8 cellular contexts compared by ENCODE assay signal in genomic region chr17:81713556-81714411, GRCh38. TPM values are rescaled to one million over a fixed set of nuclear protein-coding genes. Genes with fewer than 3 reads are reported as not detected.
DNase-seq lines count a peak whose midpoint lies in the region; ATAC-seq and TF ChIP-seq lines count a peak whose summit lies in the region.

No MANE protein-coding gene starts in this region.

- peaks cover 4% of the 10 kb centered on the region for H3K79me2 ChIP-seq in ACC112 (ENCODE audit: control insufficient read depth, insufficient read depth, low read length, unreplicated experiment)

- no peak overlapping the region for H3K27ac Mint-ChIP-seq in activated CD8-positive, alpha-beta T cell treated with anti-CD3 and anti-CD28 coated beads for 36 hours

- H3K4me1 Mint-ChIP-seq in activated CD8-positive, alpha-beta T cell treated with anti-CD3 and anti-CD28 coated beads for 36 hours (ENCODE audit: low read depth), result peaks cover 24% of the 10 kb centered on the region

- TF ChIP-seq CTCF in activated CD8-positive, alpha-beta T cell treated with anti-CD3 and anti-CD28 coated beads for 36 hours (IDR thresholded peaks at IDR 0.05), result no peak

- H3K36me3 ChIP-seq in ACC112 (ENCODE audit: insufficient read depth, low read length) (no peaks in the 10 kb centered on the region), HUES6 (ENCODE audit: control insufficient read depth, insufficient read depth, low read length) (peaks cover 37% of the 10 kb centered on the region)

- peak overlapping the region; percentile 80 for H3K9ac ChIP-seq in HUES6 (ENCODE audit: low read length)

- peaks cover 5% of the 10 kb centered on the region for H3K36me3 Mint-ChIP-seq in activated CD8-positive, alpha-beta T cell treated with anti-CD3 and anti-CD28 coated beads for 36 hours (ENCODE audit: low read depth)

- H3K27me3 ChIP-seq in ACC112 (ENCODE audit: insufficient read depth, low read length) (no peaks in the 10 kb centered on the region), HUES6 (ENCODE audit: control insufficient read depth, insufficient read depth, low read length) (peaks cover 9% of the 10 kb centered on the region; the same call in 1 of the 2 replicates)

- H3K9me3 Mint-ChIP-seq in activated CD8-positive, alpha-beta T cell treated with anti-CD3 and anti-CD28 coated beads for 36 hours, result no peaks in the 10 kb centered on the region

- ATAC-seq in activated CD8-positive, alpha-beta T cell treated with anti-CD3 and anti-CD28 coated beads for 36 hours, result no peak
- ATAC-seq in left colon (peak; percentile 59), GM19463 (IDR thresholded peaks at IDR 0.05; ENCODE audit: unreplicated experiment) (no peak), HG03442 (IDR thresholded peaks at IDR 0.05; ENCODE audit: unreplicated experiment) (no peak)

- peaks cover 14% of the 10 kb centered on the region for H3K4me1 ChIP-seq in ACC112 (ENCODE audit: control insufficient read depth, insufficient read depth, low read length, unreplicated experiment)
- H3K4me1 ChIP-seq in HUES6 (ENCODE audit: control insufficient read depth, insufficient read depth, low read length), result peaks cover 34% of the 10 kb centered on the region

- intact Hi-C loops in activated CD8-positive, alpha-beta T cell treated with anti-CD3 and anti-CD28 coated beads for 36 hours (cut with micrococcal nuclease), result no loop called here
- intact Hi-C loops in left colon (cut with DNase I, micrococcal nuclease), result no loop called here

- DNase-seq in activated CD8-positive, alpha-beta T cell treated with anti-CD3 and anti-CD28 coated beads for 36 hours, result no peak
- DNase-seq in left colon (peak; percentile 74 to 78), CD1c-positive myeloid dendritic cell (ENCODE audit: extremely low spot score) (no peak)
- no peak for DNase-seq in activated CD4-positive, CD25-positive, alpha-beta regulatory T cell (lab: John Stamatoyannopoulos, UW)

- POLR2A ChIA-PET in activated CD8-positive, alpha-beta T cell treated with anti-CD3 and anti-CD28 coated beads for 36 hours (lab: Charles Lee), result interaction anchor here (0.6 to 4.3 kb wide), 7 partner anchors 8 to 196 kb away, joined by 3 to 40 read pairs (median 3); partner anchors contain the start of gene MRPL12

- H2AFZ ChIP-seq in ACC112 (ENCODE audit: low read length, unreplicated experiment), result no peak overlapping the region

- peak overlapping the region; percentile 95 for H3K4me3 ChIP-seq in ACC112 (ENCODE audit: low read depth, low read length)
- peak overlapping the region; percentile 69 for H3K4me3 ChIP-seq in HUES6 (ENCODE audit: low read depth, low read length)

- H3K9me3 ChIP-seq in HUES6 (ENCODE audit: control insufficient read depth, insufficient read depth, low read depth, low read length), result no peaks in the 10 kb centered on the region

- H3K4me3 Mint-ChIP-seq in activated CD8-positive, alpha-beta T cell treated with anti-CD3 and anti-CD28 coated beads for 36 hours, result peak overlapping the region; percentile 92

- CTCF ChIA-PET in activated CD8-positive, alpha-beta T cell treated with anti-CD3 and anti-CD28 coated beads for 36 hours (lab: Charles Lee), result no interaction called here

- H3K27ac ChIP-seq in ACC112 (ENCODE audit: low read depth, low read length) (no peak overlapping the region), HUES6 (ENCODE audit: low read depth, low read length) (no peak overlapping the region)

- H3K27me3 Mint-ChIP-seq in activated CD8-positive, alpha-beta T cell treated with anti-CD3 and anti-CD28 coated beads for 36 hours, result no peaks in the 10 kb centered on the region

RNA-seq across cellular contexts. Expression of gene SLC25A10, which starts 1.7 kb away (rescaled TPM):
- 10 to 100 TPM; 29.4 to 30.5 TPM for total RNA-seq in activated CD8-positive, alpha-beta T cell treated with anti-CD3 and anti-CD28 coated beads for 36 hours
- 10 to 100 TPM; 52.5 to 76.2 TPM for total RNA-seq in left colon

RNA-seq across cellular contexts. Expression of gene MRPL12, which starts 10.6 kb away (rescaled TPM):
- total RNA-seq in activated CD8-positive, alpha-beta T cell treated with anti-CD3 and anti-CD28 coated beads for 36 hours, result 100 to 1,000 TPM; 149 to 152 TPM
- 100 to 1,000 TPM in 1 of 2 donors, 10 to 100 TPM in 1; 88.2 to 146 TPM for total RNA-seq in left colon

RNA-seq across cellular contexts. Expression of gene HGS, which starts 30.0 kb away (rescaled TPM):
- total RNA-seq in activated CD8-positive, alpha-beta T cell treated with anti-CD3 and anti-CD28 coated beads for 36 hours, result 100 to 1,000 TPM in 1 of 2 experiments, 10 to 100 TPM in 1; 98.9 to 113 TPM
- total RNA-seq in left colon, result 100 to 1,000 TPM in 1 of 2 donors, 10 to 100 TPM in 1; 98.5 to 105 TPM

RNA-seq across cellular contexts. Expression of gene ARL16, which starts 30.2 kb away (rescaled TPM):
- 10 to 100 TPM; 22.3 to 23.5 TPM for total RNA-seq in activated CD8-positive, alpha-beta T cell treated with anti-CD3 and anti-CD28 coated beads for 36 hours
- 10 to 100 TPM; 14.3 to 30.5 TPM for total RNA-seq in left colon

RNA-seq across cellular contexts. Expression of gene CCDC137, which starts 47.2 kb away (rescaled TPM):
- total RNA-seq in activated CD8-positive, alpha-beta T cell treated with anti-CD3 and anti-CD28 coated beads for 36 hours, result 10 to 100 TPM; 34.1 to 37.2 TPM
- total RNA-seq in left colon, result 10 to 100 TPM; 14.0 to 19.4 TPM

Comparison
In these comparisons a context has a peak if more than half of its experiments do, and no peak if none do; other contexts are left out.
1. DNase-seq: peak in left colon (2 of 2); none in activated CD8-positive, alpha-beta T cell treated with anti-CD3 and anti-CD28 coated beads for 36 hours (single experiment), CD1c-positive myeloid dendritic cell (single experiment) and activated CD4-positive, CD25-positive, alpha-beta regulatory T cell (0 of 4).